In genomic region chr11:12232819-12233601, GRCh38 we compare ENCODE assay signal across 11 cellular contexts.
DNase-seq lines count a peak whose midpoint lies in the region; ATAC-seq, FAIRE-seq and TF ChIP-seq lines count a peak whose summit lies in the region.
"Had no signal": no experiment of that assay in that cellular context is flagged by ENCODE, and none has a peak within 500 bp of the region (broad histone marks: within the 10 kb centered on the region; RNA-seq: fewer than 3 reads in every experiment).

No MANE protein-coding gene starts in this region.

- TF ChIP-seq EP300 in HepG2 (IDR thresholded peaks at IDR 0.05; ENCODE audit: low read depth in 2 of 2, low read length in 2 of 2) (no peak), HepG2 (CRISPR knock-in tag; IDR thresholded peaks at IDR 0.05; ENCODE audit: borderline replicate concordance) (no peak)

- H3K79me1 ChIP-seq in trophoblast cell (ENCODE audit: low read length): peaks cover 26% of the 10 kb centered on the region

- intact Hi-C loops in HepG2 (cut with micrococcal nuclease; ENCODE audit: unreplicated experiment): loop anchor here (10.0 kb wide), 3 partner anchors 68 to 298 kb away; no protein-coding TSS in a partner anchor

- no peak overlapping the region for H3K4ac ChIP-seq in trophoblast cell (ENCODE audit: low read depth, low read length)

- H2BK120ac ChIP-seq in trophoblast cell (ENCODE audit: insufficient read depth, low read length, poor library complexity): peak overlapping the region; percentile 54

- H3K27me3 ChIP-seq in trophoblast cell (ENCODE audit: insufficient read depth, low read length) (no peaks in the 10 kb centered on the region), HepG2 (ENCODE audit: control insufficient read depth in 1 of 2, insufficient read depth in 2 of 2, low read length in 2 of 2) (no peaks in the 10 kb centered on the region)
- H3K27me3 ChIP-seq: Peyer's patch had no signal

- no TSS peak for BruUV-seq in HepG2 (replicated peaks; lab: Mats Ljungman, UMichigan)

- H4K12ac ChIP-seq in trophoblast cell (ENCODE audit: low read depth, low read length): no peak overlapping the region

- ATAC-seq in HepG2: no peak

- no peak overlapping the region for H3K14ac ChIP-seq in trophoblast cell (ENCODE audit: low read length)

- TF ChIP-seq CTCF in epithelial cell of esophagus (IDR thresholded peaks at IDR 0.05; ENCODE audit: insufficient read depth, low read depth, low read length, missing control alignments) (no peak), HepG2 (CRISPR knock-in tag; IDR thresholded peaks at IDR 0.05) (no peak)

- H3K9ac ChIP-seq in trophoblast cell (ENCODE audit: low read length) (no peak overlapping the region), HepG2 (ENCODE audit: insufficient read depth, low read depth, low read length) (no peak overlapping the region)

- no peak overlapping the region for H3K18ac ChIP-seq in trophoblast cell (ENCODE audit: low read length)

- H2AK5ac ChIP-seq in trophoblast cell (ENCODE audit: low read length): no peak overlapping the region

- no CpG with 5 or more reads among the region's 4 CpGs for WGBS in trophoblast cell (ENCODE audit: extremely low coverage, insufficient coverage, insufficient read length)
- 80% methylated on average over 4 of the region's 4 CpGs for WGBS in HepG2 (ENCODE audit: low lambda C conversion rate)

- TF ChIP-seq RAD21 in HepG2 (CRISPR knock-in tag; IDR thresholded peaks at IDR 0.05): no peak

- H3K4me1 ChIP-seq in trophoblast cell (ENCODE audit: control insufficient read depth in 1 of 2, insufficient read depth in 2 of 2, low read length in 2 of 2) (peaks cover 24 to 26% of the 10 kb centered on the region in 2 experiments), HepG2 (ENCODE audit: insufficient read depth, low read length) (peaks cover 24% of the 10 kb centered on the region)

- CTCF ChIA-PET in HepG2 (lab: Yijun Ruan, JAX; ENCODE audit: low intra/inter-chr PET ratio, low total read pairs): no interaction called here

- POLR2A ChIA-PET in HepG2 (lab: Yijun Ruan, JAX): no interaction called here

- no peaks in the 10 kb centered on the region for H3K9me3 ChIP-seq in trophoblast cell (ENCODE audit: insufficient read depth, low read depth, low read length)
- H3K9me3 ChIP-seq in HepG2 (ENCODE audit: low read length): no peaks in the 10 kb centered on the region
- H3K9me3 ChIP-seq: Peyer's patch had no signal

- no peak for TF ChIP-seq POLR2A in HepG2 (IDR thresholded peaks at IDR 0.05; ENCODE audit: insufficient read depth in 1 of 2, low read depth in 2 of 2, low read length in 2 of 2)

- no peak for FAIRE-seq in HepG2 (lab: Jason Lieb, UNC)
- FAIRE-seq: D721Med had no signal

- DNase-seq in Ammon's horn (ENCODE audit: low spot score) (peak; percentile 45), RPMI7951 (ENCODE audit: low read depth) (peak; percentile 92), epithelial cell of esophagus (ENCODE audit: low read depth) (peak; percentile 81), trophoblast cell (peak in 1 of 2 donors; percentile 34), HepG2 (ENCODE audit: low spot score) (no peak), NCI-H345 treated with DMSO at 0.1 percent for 48 hours (lab: John Stamatoyannopoulos, UW; ENCODE audit: unreplicated experiment) (no peak), NCI-H446 treated with DMSO at 0.1 percent for 48 hours (lab: John Stamatoyannopoulos, UW) (no peak), NCI-H128 (lab: John Stamatoyannopoulos, UW; ENCODE audit: unreplicated experiment) (no peak)
- DNase-seq: NCI-H1048, Peyer's patch had no signal

- in situ Hi-C loops in HepG2 (cut with HindIII; ENCODE audit: extremely low pct_ligation_motif_present, low pct_unique_long_range_greater_than_20kb): loop anchor here (10.0 kb wide), 1 partner anchor 118 kb away; the partner anchor contains the start of gene MICAL2

- no peak overlapping the region for H4K8ac ChIP-seq in trophoblast cell (ENCODE audit: low read depth, low read length)

- H3K79me2 ChIP-seq in trophoblast cell (ENCODE audit: control insufficient read depth, insufficient read depth, low read length, poor library complexity) (peaks cover 2% of the 10 kb centered on the region), HepG2 (ENCODE audit: insufficient read depth, low read length) (no peaks in the 10 kb centered on the region)

- no peak overlapping the region for H2BK5ac ChIP-seq in trophoblast cell (ENCODE audit: low read depth, low read length, poor library complexity)

- H3K4me2 ChIP-seq in trophoblast cell (ENCODE audit: low read length): no peak overlapping the region
- no peak overlapping the region for H3K4me2 ChIP-seq in HepG2 (ENCODE audit: low read depth, low read length)

- no peak overlapping the region for H4K91ac ChIP-seq in trophoblast cell (ENCODE audit: low read depth, low read length)

- no peaks in the 10 kb centered on the region for H4K20me1 ChIP-seq in HepG2 (ENCODE audit: insufficient read depth, low read length)

- no peak overlapping the region for H3K23ac ChIP-seq in trophoblast cell (ENCODE audit: low read length)

- no peak overlapping the region for H2BK12ac ChIP-seq in trophoblast cell (ENCODE audit: low read length)

- H3K36me3 ChIP-seq in trophoblast cell (ENCODE audit: control insufficient read depth in 1 of 2, insufficient read depth in 2 of 2, low read length in 2 of 2): peaks cover 3 to 7% of the 10 kb centered on the region in 2 experiments
- H3K36me3 ChIP-seq in HepG2 (replicated peaks in 1 of 2; ENCODE audit: control insufficient read depth in 1 of 2, insufficient read depth in 2 of 2, low read length in 2 of 2): no peaks in the 10 kb centered on the region

- H2AFZ ChIP-seq in trophoblast cell (ENCODE audit: insufficient read depth, low read length, poor library complexity): no peak overlapping the region
- H2AFZ ChIP-seq in HepG2 (ENCODE audit: low read length): no peak overlapping the region

- H3K27ac ChIP-seq in trophoblast cell (ENCODE audit: low read depth, low read length): no peak overlapping the region
- no peak overlapping the region for H3K27ac ChIP-seq in HepG2 (ENCODE audit: extremely low read length, insufficient read depth, low read length)

- no peak overlapping the region for H3K4me3 ChIP-seq in epithelial cell of esophagus (ENCODE audit: low read length)
- no peak overlapping the region for H3K4me3 ChIP-seq in trophoblast cell (ENCODE audit: low read depth, low read length)
- no peak overlapping the region for H3K4me3 ChIP-seq in HepG2 (replicated peaks in 1 of 3; ENCODE audit: insufficient read depth in 1 of 3, low read depth in 2 of 3, low read length in 3 of 3)
- H3K4me3 ChIP-seq: Peyer's patch had no signal

TF ChIP-seq in HepG2, 621 proteins besides CTCF, POLR2A, EP300 and RAD21:
- TF ChIP-seq CBX5 (CRISPR knock-in tag; IDR thresholded peaks at IDR 0.05; ENCODE audit: borderline replicate concordance): no peak
- TF ChIP-seq RXRA (CRISPR knock-in tag; IDR thresholded peaks at IDR 0.05): no peak
- TF ChIP-seq ZNF512B (CRISPR knock-in tag; IDR thresholded peaks at IDR 0.05; ENCODE audit: borderline replicate concordance): no peak
- TF ChIP-seq FOXA1 (IDR thresholded peaks at IDR 0.05): no peak
- no peak for TF ChIP-seq FOXA1 (CRISPR knock-in tag; IDR thresholded peaks at IDR 0.05)
- TF ChIP-seq ZNF747 (CRISPR knock-in tag; IDR thresholded peaks at IDR 0.05; ENCODE audit: borderline replicate concordance): no peak
- no peak for TF ChIP-seq ZSCAN30 (CRISPR knock-in tag; IDR thresholded peaks at IDR 0.05)
- no peak for TF ChIP-seq HOMEZ (CRISPR knock-in tag; IDR thresholded peaks at IDR 0.05; ENCODE audit: low read depth)

Comparison
In these comparisons a context has a peak if more than half of its experiments do, and no peak if none do; other contexts are left out.
1. DNase-seq: peak in Ammon's horn (single experiment), RPMI7951 (single experiment) and epithelial cell of esophagus (single experiment); none in HepG2 (single experiment), NCI-H345 treated with DMSO at 0.1 percent for 48 hours (single experiment), NCI-H446 treated with DMSO at 0.1 percent for 48 hours (single experiment) and NCI-H128 (single experiment).